In genomic region chr5:154756871-154757646, GRCh38 we compare ENCODE assay signal across 8 cellular contexts. TPM values are rescaled to one million over a fixed set of nuclear protein-coding genes. Genes with fewer than 3 reads are reported as not detected.
A peak's percentile ranks its signal among the peaks of the same experiment; 100 is the strongest.
DNase-seq lines count a peak whose midpoint lies in the region; ATAC-seq lines count a peak whose summit lies in the region.

No MANE protein-coding gene starts in this region.

- no peaks in the 10 kb centered on the region for H3K9me3 Mint-ChIP-seq in memory B cell

- DNase-seq in D341Med (ENCODE audit: low spot score) (peak; percentile 63), M059J (ENCODE audit: low read depth) (peak; percentile 38), memory B cell (ENCODE audit: low spot score in 2 of 2) (peak in 1 of 2 donors; percentile 32), NCI-H2107 treated with DMSO at 0.1 percent for 48 hours (lab: John Stamatoyannopoulos, UW; ENCODE audit: unreplicated experiment) (no peak), HPDE6-E6E7 (ENCODE audit: extremely low spot score) (no peak)
- peak; percentile 36 for DNase-seq in activated CD8-positive, alpha-beta memory T cell treated with anti-CD3 and anti-CD28 coated beads for 4 hours (ENCODE audit: low read depth in 2 of 2)
- DNase-seq in effector memory CD4-positive, alpha-beta T cell = peak; percentile 23 to 34 (median 25)
- peak; percentile 16 for DNase-seq in stimulated activated CD8-positive, alpha-beta memory T cell treated with anti-CD3 and anti-CD28 coated beads, Interleukin-15, amount 100 ng/mL, for 1 hour (ENCODE audit: low read depth)

- H3K36me3 ChIP-seq in effector memory CD4-positive, alpha-beta T cell (ENCODE audit: control insufficient read depth, insufficient read depth, low read length) = no peaks in the 10 kb centered on the region

- H3K9me3 ChIP-seq in effector memory CD4-positive, alpha-beta T cell (ENCODE audit: control insufficient read depth, low read length) = no peaks in the 10 kb centered on the region

- peak overlapping the region; percentile 99 for H3K4me3 Mint-ChIP-seq in memory B cell

- H3K36me3 Mint-ChIP-seq in memory B cell = no peaks in the 10 kb centered on the region

- no peaks in the 10 kb centered on the region for H3K27me3 ChIP-seq in effector memory CD4-positive, alpha-beta T cell (replicated peaks; ENCODE audit: control insufficient read depth, insufficient read depth, low read length, poor library complexity, severe bottlenecking)

- no peaks in the 10 kb centered on the region for H3K27me3 Mint-ChIP-seq in memory B cell

- peaks cover 57% of the 10 kb centered on the region for H3K4me1 Mint-ChIP-seq in memory B cell

- H3K27ac Mint-ChIP-seq in memory B cell = peak overlapping the region; percentile 97

- ATAC-seq in memory B cell (ENCODE audit: low read depth) = no peak

- H3K27ac ChIP-seq in effector memory CD4-positive, alpha-beta T cell (ENCODE audit: insufficient read depth, low read length, poor library complexity, severe bottlenecking) = peak overlapping the region; percentile 85

- H3K4me1 ChIP-seq in effector memory CD4-positive, alpha-beta T cell (ENCODE audit: control insufficient read depth, insufficient read depth, low read length, poor library complexity, severe bottlenecking) = peaks cover 45% of the 10 kb centered on the region

- peak overlapping the region; percentile 88 for H3K4me3 ChIP-seq in effector memory CD4-positive, alpha-beta T cell (ENCODE audit: insufficient read depth, low read depth, low read length, poor library complexity, severe bottlenecking)

RNA-seq across cellular contexts. Expression of gene LARP1, which starts 1.9 kb away (rescaled TPM):
- total RNA-seq in M059J (2014; rRNA removed; shearing (Covaris generic)) = 42.0 and 77.3 TPM in 2 replicates

Comparison
In these comparisons a context has a peak if more than half of its experiments do, and no peak if none do; other contexts are left out.
1. DNase-seq: peak in D341Med (single experiment), M059J (single experiment), activated CD8-positive, alpha-beta memory T cell treated with anti-CD3 and anti-CD28 coated beads for 4 hours (2 of 2), effector memory CD4-positive, alpha-beta T cell (3 of 3) and stimulated activated CD8-positive, alpha-beta memory T cell treated with anti-CD3 and anti-CD28 coated beads, Interleukin-15, amount 100 ng/mL, for 1 hour (single experiment); none in NCI-H2107 treated with DMSO at 0.1 percent for 48 hours (single experiment) and HPDE6-E6E7 (single experiment).